Comparison of ENCODE assay signal across 1 cellular context in the genomic region with DNA sequence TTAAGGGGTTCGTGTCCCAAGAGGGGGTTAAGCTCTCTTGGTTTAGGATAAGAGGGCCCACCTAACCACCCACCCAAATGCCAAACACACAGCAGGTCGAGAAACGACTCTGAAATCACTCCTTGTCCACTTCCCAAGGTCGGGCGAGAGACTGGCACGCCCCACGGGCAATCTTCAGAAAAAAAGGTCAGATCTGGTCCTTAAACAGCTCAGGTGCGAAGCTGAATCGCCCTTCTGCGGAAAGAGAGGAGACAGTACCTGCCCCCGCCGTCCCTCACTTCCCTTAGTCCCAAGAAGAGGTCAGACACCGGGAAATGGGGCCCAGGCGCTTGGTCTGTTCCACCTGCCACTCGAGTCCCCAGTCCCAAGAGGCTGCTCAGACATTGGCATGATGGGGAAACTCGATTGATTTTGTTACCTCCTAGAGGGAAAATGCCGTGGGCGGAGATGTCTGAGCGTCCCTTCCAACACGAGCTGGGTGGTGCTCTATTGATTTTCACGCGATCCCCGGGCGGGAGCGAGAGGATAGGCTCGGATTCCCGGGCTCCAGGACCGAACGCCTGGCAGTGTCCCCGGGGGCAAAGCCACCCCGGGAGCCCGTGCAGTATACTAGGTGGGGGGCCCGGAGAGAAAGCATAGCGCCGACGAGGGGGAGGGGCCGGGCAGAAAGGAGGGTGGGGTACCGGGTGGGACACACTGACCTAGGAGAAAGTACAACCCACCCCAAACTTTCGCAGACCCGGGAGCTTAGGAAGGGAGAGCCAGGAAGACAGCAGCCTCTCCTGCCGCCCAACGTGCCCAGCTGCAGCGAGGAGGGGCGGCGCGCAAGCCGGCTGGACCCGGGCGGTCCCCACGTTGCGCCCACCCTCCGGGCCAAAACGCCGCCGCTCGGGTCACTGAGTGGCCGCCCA.
TF ChIP-seq lines count a peak whose summit lies in the region.

No MANE protein-coding gene starts in this region.

TF ChIP-seq in HCT116, 20 proteins besides CTCF, POLR2A, EP300 and RAD21 (continued from another document):
- TF ChIP-seq, protein P1, sequence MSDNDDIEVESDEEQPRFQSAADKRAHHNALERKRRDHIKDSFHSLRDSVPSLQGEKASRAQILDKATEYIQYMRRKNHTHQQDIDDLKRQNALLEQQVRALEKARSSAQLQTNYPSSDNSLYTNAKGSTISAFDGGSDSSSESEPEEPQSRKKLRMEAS (IDR thresholded peaks at IDR 0.05): no peak
- no peak for TF ChIP-seq CBX3 (IDR thresholded peaks at IDR 0.05; ENCODE audit: low read depth)
- TF ChIP-seq FOSL1 (IDR thresholded peaks at IDR 0.05; ENCODE audit: low read depth): no peak
- TF ChIP-seq ZFX (IDR thresholded peaks at IDR 0.05): no peak
- TF ChIP-seq JUND (IDR thresholded peaks at IDR 0.05): no peak
- no peak for TF ChIP-seq EZH2phosphoT487 (IDR thresholded peaks at IDR 0.05; ENCODE audit: borderline replicate concordance)
- no peak for TF ChIP-seq ELF1 (IDR thresholded peaks at IDR 0.05; ENCODE audit: borderline replicate concordance, low read depth)
- no peak for TF ChIP-seq EGR1 (IDR thresholded peaks at IDR 0.05; ENCODE audit: low read depth)
- no peak for TF ChIP-seq ZNF274 (IDR thresholded peaks at IDR 0.05; ENCODE audit: low read depth, low read length)
- TF ChIP-seq, protein P2, sequence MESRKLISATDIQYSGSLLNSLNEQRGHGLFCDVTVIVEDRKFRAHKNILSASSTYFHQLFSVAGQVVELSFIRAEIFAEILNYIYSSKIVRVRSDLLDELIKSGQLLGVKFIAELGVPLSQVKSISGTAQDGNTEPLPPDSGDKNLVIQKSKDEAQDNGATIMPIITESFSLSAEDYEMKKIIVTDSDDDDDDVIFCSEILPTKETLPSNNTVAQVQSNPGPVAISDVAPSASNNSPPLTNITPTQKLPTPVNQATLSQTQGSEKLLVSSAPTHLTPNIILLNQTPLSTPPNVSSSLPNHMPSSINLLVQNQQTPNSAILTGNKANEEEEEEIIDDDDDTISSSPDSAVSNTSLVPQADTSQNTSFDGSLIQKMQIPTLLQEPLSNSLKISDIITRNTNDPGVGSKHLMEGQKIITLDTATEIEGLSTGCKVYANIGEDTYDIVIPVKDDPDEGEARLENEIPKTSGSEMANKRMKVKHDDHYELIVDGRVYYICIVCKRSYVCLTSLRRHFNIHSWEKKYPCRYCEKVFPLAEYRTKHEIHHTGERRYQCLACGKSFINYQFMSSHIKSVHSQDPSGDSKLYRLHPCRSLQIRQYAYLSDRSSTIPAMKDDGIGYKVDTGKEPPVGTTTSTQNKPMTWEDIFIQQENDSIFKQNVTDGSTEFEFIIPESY (IDR thresholded peaks at IDR 0.05; ENCODE audit: extremely low read depth, insufficient replicate concordance, low read length): no peak
- TF ChIP-seq CEBPB (IDR thresholded peaks at IDR 0.05; ENCODE audit: low read depth): no peak
